ENCODE assay signal across 9 cellular contexts in genomic region chr17:32755045-32755805, GRCh38.
DNase-seq lines count a peak whose midpoint lies in the region; ATAC-seq and TF ChIP-seq lines count a peak whose summit lies in the region.
"Had no signal": no experiment of that assay in that cellular context is flagged by ENCODE, and none has a peak within 500 bp of the region (broad histone marks: within the 10 kb centered on the region; RNA-seq: fewer than 3 reads in every experiment).

No MANE protein-coding gene starts in this region.

- H3K79me2 ChIP-seq in GM23338 (replicated peaks; ENCODE audit: insufficient read depth) = no peaks in the 10 kb centered on the region

- H3K9me2 ChIP-seq in GM23338 (ENCODE audit: insufficient read depth) = no peaks in the 10 kb centered on the region

- H3K4me1 ChIP-seq in GM23338 (ENCODE audit: insufficient read depth) = 0 out of 2 replicates have a peak, but pooled peaks cover 6% of the 10 kb centered on the region
- peaks cover 8% of the 10 kb centered on the region for H3K4me1 ChIP-seq in body of pancreas
- H3K4me1 ChIP-seq: HAP-1 had no signal

- H3K9me3 Mint-ChIP-seq in GM23338 (no peaks in the 10 kb centered on the region), immature natural killer cell (no peaks in the 10 kb centered on the region)
- H3K9me3 Mint-ChIP-seq in stimulated activated naive CD8-positive, alpha-beta T cell treated with anti-CD3 and anti-CD28 coated beads, Interleukin-15, amount 100 ng/mL, for 72 hours = no peaks in the 10 kb centered on the region

- H3K27me3 ChIP-seq in GM23338 (ENCODE audit: insufficient read depth) = no peaks in the 10 kb centered on the region
- H3K27me3 ChIP-seq in body of pancreas = no peaks in the 10 kb centered on the region

- H3K9me3 ChIP-seq in body of pancreas = no peaks in the 10 kb centered on the region
- H3K9me3 ChIP-seq: HAP-1 had no signal

- H3K4me3 ChIP-seq in GM23338 (no peak overlapping the region), body of pancreas (no peak overlapping the region)
- H3K4me3 ChIP-seq: HAP-1 had no signal

- no peaks in the 10 kb centered on the region for H3F3A ChIP-seq in GM23338 (replicated peaks; ENCODE audit: low read depth)

- no peaks in the 10 kb centered on the region for H4K20me1 ChIP-seq in GM23338 (replicated peaks; ENCODE audit: insufficient read depth)

- no peaks in the 10 kb centered on the region for H3K36me3 ChIP-seq in GM23338 (ENCODE audit: insufficient read depth)
- H3K36me3 ChIP-seq in body of pancreas (replicated peaks in 1 of 2; ENCODE audit: insufficient read depth in 1 of 2, low read depth in 2 of 2) = no peaks in the 10 kb centered on the region
- H3K36me3 ChIP-seq: HAP-1 had no signal

- peak; percentile 45 for DNase-seq in AG20443 (ENCODE audit: low spot score)
- peak; percentile 53 for DNase-seq in GM23338 (ENCODE audit: low spot score)
- DNase-seq in NCI-H460 (ENCODE audit: extremely low read depth, low read depth) = peak; percentile 71
- no peak for DNase-seq in body of pancreas
- peak; percentile 28 to 56 (median 40) for DNase-seq in immature natural killer cell
- no peak for DNase-seq in stimulated activated naive CD8-positive, alpha-beta T cell treated with anti-CD3 and anti-CD28 coated beads, Interleukin-15, amount 100 ng/mL, for 72 hours

- H3K27ac Mint-ChIP-seq in GM23338 (no peak overlapping the region), immature natural killer cell (no peak overlapping the region)
- no peak overlapping the region for H3K27ac Mint-ChIP-seq in stimulated activated naive CD8-positive, alpha-beta T cell treated with anti-CD3 and anti-CD28 coated beads, Interleukin-15, amount 100 ng/mL, for 72 hours

- no peak overlapping the region for H3K4me2 ChIP-seq in GM23338

- H3K27ac ChIP-seq in GM23338 (ENCODE audit: low read depth) (no peak overlapping the region), body of pancreas (peak overlapping the region in 2 of 4 donors; percentile 47 to 54)

- H3K4me3 Mint-ChIP-seq in GM23338 (no peak overlapping the region), immature natural killer cell (no peak overlapping the region)
- no peak overlapping the region for H3K4me3 Mint-ChIP-seq in stimulated activated naive CD8-positive, alpha-beta T cell treated with anti-CD3 and anti-CD28 coated beads, Interleukin-15, amount 100 ng/mL, for 72 hours

- H3K27me3 Mint-ChIP-seq in GM23338 (ENCODE audit: insufficient read depth, low read depth, poor library complexity) (no peaks in the 10 kb centered on the region), immature natural killer cell (ENCODE audit: low read depth in 3 of 3) (peaks cover 0 to 2% (median 2%) of the 10 kb centered on the region in 3 donors)
- no peaks in the 10 kb centered on the region for H3K27me3 Mint-ChIP-seq in stimulated activated naive CD8-positive, alpha-beta T cell treated with anti-CD3 and anti-CD28 coated beads, Interleukin-15, amount 100 ng/mL, for 72 hours

- no peak for TF ChIP-seq POLR2A in body of pancreas (IDR thresholded peaks at IDR 0.05)

- TF ChIP-seq CTCF in GM23338 (conservative IDR thresholded peaks at IDR 0.05; ENCODE audit: low read depth in 2 of 2) (peak; percentile 42 to 47; a peak in 3 of 4 replicates), body of pancreas (IDR thresholded peaks at IDR 0.05) (peak; percentile 11 to 85 (median 74))

- H3K36me3 Mint-ChIP-seq in GM23338 (ENCODE audit: low read depth) (peaks cover 3% of the 10 kb centered on the region; the same call in 2 of the 3 replicates), immature natural killer cell (peaks cover 0 to 7% (median 7%) of the 10 kb centered on the region in 3 donors)

- H2AFZ ChIP-seq in GM23338 = no peak overlapping the region

- no peak; the same call in 2 of the 3 replicates for ATAC-seq in GM23338
- peak; percentile 99 for ATAC-seq in body of pancreas
- ATAC-seq in stimulated activated naive CD8-positive, alpha-beta T cell treated with anti-CD3 and anti-CD28 coated beads, Interleukin-15, amount 100 ng/mL, for 72 hours = peak; percentile 74
- no peak for ATAC-seq in HG02623 (IDR thresholded peaks at IDR 0.05; ENCODE audit: unreplicated experiment)
- ATAC-seq in GM21825 (IDR thresholded peaks at IDR 0.05; ENCODE audit: unreplicated experiment) = no peak

- 49 to 50% methylated on average over 7 of the region's 7 CpGs for WGBS in body of pancreas, 2 donors

- peaks cover 4% of the 10 kb centered on the region; the same call in 2 of the 3 replicates for H3K4me1 Mint-ChIP-seq in GM23338
- H3K4me1 Mint-ChIP-seq in immature natural killer cell = peaks cover 5 to 12% of the 10 kb centered on the region in 2 donors
- peaks cover 12% of the 10 kb centered on the region for H3K4me1 Mint-ChIP-seq in stimulated activated naive CD8-positive, alpha-beta T cell treated with anti-CD3 and anti-CD28 coated beads, Interleukin-15, amount 100 ng/mL, for 72 hours

- intact Hi-C loops in body of pancreas (cut with DNase I) = loop anchor here (10.0 kb wide), 1 partner anchor 100 kb away; no protein-coding TSS in a partner anchor

TF ChIP-seq in GM23338, 12 proteins besides CTCF, POLR2A, EP300 and RAD21:
- TF ChIP-seq, protein P1, sequence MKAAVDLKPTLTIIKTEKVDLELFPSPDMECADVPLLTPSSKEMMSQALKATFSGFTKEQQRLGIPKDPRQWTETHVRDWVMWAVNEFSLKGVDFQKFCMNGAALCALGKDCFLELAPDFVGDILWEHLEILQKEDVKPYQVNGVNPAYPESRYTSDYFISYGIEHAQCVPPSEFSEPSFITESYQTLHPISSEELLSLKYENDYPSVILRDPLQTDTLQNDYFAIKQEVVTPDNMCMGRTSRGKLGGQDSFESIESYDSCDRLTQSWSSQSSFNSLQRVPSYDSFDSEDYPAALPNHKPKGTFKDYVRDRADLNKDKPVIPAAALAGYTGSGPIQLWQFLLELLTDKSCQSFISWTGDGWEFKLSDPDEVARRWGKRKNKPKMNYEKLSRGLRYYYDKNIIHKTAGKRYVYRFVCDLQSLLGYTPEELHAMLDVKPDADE (IDR thresholded peaks at IDR 0.05) = no peak
- no peak for TF ChIP-seq POLR2AphosphoS5 (IDR thresholded peaks at IDR 0.05; ENCODE audit: low read depth)
- TF ChIP-seq, protein P2, sequence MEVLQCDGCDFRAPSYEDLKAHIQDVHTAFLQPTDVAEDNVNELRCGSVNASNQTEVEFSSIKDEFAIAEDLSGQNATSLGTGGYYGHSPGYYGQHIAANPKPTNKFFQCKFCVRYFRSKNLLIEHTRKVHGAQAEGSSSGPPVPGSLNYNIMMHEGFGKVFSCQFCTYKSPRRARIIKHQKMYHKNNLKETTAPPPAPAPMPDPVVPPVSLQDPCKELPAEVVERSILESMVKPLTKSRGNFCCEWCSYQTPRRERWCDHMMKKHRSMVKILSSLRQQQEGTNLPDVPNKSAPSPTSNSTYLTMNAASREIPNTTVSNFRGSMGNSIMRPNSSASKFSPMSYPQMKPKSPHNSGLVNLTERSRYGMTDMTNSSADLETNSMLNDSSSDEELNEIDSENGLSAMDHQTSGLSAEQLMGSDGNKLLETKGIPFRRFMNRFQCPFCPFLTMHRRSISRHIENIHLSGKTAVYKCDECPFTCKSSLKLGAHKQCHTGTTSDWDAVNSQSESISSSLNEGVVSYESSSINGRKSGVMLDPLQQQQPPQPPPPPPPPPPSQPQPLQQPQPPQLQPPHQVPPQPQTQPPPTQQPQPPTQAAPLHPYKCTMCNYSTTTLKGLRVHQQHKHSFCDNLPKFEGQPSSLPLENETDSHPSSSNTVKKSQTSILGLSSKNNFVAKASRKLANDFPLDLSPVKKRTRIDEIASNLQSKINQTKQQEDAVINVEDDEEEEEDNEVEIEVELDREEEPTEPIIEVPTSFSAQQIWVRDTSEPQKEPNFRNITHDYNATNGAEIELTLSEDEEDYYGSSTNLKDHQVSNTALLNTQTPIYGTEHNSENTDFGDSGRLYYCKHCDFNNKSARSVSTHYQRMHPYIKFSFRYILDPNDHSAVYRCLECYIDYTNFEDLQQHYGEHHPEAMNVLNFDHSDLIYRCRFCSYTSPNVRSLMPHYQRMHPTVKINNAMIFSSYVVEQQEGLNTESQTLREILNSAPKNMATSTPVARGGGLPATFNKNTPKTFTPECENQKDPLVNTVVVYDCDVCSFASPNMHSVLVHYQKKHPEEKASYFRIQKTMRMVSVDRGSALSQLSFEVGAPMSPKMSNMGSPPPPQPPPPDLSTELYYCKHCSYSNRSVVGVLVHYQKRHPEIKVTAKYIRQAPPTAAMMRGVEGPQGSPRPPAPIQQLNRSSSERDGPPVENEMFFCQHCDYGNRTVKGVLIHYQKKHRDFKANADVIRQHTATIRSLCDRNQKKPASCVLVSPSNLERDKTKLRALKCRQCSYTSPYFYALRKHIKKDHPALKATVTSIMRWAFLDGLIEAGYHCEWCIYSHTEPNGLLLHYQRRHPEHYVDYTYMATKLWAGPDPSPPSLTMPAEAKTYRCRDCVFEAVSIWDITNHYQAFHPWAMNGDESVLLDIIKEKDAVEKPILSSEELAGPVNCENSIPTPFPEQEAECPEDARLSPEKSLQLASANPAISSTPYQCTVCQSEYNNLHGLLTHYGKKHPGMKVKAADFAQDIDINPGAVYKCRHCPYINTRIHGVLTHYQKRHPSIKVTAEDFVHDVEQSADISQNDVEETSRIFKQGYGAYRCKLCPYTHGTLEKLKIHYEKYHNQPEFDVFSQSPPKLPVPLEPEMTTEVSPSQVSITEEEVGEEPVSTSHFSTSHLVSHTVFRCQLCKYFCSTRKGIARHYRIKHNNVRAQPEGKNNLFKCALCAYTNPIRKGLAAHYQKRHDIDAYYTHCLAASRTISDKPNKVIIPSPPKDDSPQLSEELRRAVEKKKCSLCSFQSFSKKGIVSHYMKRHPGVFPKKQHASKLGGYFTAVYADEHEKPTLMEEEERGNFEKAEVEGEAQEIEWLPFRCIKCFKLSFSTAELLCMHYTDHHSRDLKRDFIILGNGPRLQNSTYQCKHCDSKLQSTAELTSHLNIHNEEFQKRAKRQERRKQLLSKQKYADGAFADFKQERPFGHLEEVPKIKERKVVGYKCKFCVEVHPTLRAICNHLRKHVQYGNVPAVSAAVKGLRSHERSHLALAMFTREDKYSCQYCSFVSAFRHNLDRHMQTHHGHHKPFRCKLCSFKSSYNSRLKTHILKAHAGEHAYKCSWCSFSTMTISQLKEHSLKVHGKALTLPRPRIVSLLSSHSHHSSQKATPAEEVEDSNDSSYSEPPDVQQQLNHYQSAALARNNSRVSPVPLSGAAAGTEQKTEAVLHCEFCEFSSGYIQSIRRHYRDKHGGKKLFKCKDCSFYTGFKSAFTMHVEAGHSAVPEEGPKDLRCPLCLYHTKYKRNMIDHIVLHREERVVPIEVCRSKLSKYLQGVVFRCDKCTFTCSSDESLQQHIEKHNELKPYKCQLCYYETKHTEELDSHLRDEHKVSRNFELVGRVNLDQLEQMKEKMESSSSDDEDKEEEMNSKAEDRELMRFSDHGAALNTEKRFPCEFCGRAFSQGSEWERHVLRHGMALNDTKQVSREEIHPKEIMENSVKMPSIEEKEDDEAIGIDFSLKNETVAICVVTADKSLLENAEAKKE (CRISPR knock-in tag; IDR thresholded peaks at IDR 0.05) = no peak
- no peak for TF ChIP-seq EZH2phosphoT487 (IDR thresholded peaks at IDR 0.05; ENCODE audit: unreplicated experiment)
- TF ChIP-seq ZNF114 (CRISPR knock-in tag; IDR thresholded peaks at IDR 0.05) = no peak

Comparison
In these comparisons a context has a peak if more than half of its experiments do, and no peak if none do; other contexts are left out.
1. DNase-seq: peak in AG20443 (single experiment), GM23338 (single experiment), NCI-H460 (single experiment) and immature natural killer cell (3 of 3); none in body of pancreas (0 of 4) and stimulated activated naive CD8-positive, alpha-beta T cell treated with anti-CD3 and anti-CD28 coated beads, Interleukin-15, amount 100 ng/mL, for 72 hours (0 of 2).
2. ATAC-seq: peak in body of pancreas (single experiment) and stimulated activated naive CD8-positive, alpha-beta T cell treated with anti-CD3 and anti-CD28 coated beads, Interleukin-15, amount 100 ng/mL, for 72 hours (single experiment); none in GM23338 (single experiment), HG02623 (single experiment) and GM21825 (single experiment).